Comparison of ENCODE assay signal across 8 cellular contexts in the genomic region with DNA sequence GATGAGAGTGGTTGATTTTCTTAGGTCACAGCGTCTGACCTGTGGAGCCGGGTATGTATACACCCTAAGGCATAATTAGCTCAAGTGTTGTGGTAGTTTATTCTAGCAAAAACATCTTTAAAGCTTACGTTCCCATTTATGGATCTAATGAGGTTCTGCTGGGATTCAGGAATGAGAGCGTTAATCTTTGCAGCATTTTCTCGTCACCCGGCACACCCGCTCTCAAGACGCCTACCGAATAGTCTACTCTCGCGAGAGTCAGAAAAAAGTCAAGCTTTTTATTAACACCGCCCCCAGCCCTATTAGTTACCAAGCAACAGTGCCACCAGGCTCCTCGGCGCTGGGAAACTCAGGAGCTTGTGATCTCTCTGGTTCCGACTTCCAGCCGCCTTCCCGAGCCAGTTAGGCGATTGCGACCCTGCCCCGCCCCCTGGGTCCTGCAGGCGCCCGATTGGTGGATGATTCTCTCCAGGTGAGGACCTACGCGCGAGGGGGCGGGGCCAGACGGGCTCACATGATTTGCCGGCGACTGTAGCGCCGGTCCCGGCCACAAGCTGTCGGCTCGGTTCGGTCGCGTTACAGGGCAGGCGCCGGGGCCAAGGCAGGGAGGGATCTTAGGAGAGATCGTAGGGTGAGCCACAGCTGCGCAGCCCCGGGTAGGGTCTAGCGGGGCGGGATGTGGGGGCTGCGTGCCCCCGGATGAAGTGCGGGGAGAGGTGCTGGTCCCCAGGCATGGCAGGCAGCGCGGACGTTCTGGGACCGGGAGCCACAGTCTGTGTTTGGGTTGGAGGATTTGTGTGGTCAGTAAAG.
DNase-seq lines count a peak whose midpoint lies in the region; ATAC-seq and TF ChIP-seq lines count a peak whose summit lies in the region.

PFKFB2 (plus strand) TSS at position 540 of the 810 bp plus-strand sequence. CDS start 1,443 bp downstream, outside the sequence.

- TF ChIP-seq CTCF in AG04449 (IDR thresholded peaks at IDR 0.05; ENCODE audit: insufficient read depth, low read length, missing control alignments), result no peak

- DNase-seq in AG04449 (ENCODE audit: low read depth, low spot score) (peak; percentile 63), NCI-H226 (peak; percentile 98), cerebellar nuclear complex (lab: John Stamatoyannopoulos, UW) (peak; percentile 88 to 95), iris pigment epithelial cell (ENCODE audit: low read depth) (peak; percentile 93), smooth muscle cell of the brain vasculature (ENCODE audit: low read depth, low spot score) (peak; percentile 77)
- DNase-seq in activated CD4-positive, alpha-beta T cell treated with anti-CD3 and anti-CD28 coated beads for 1 hour, result peak; percentile 90

- CTCF ChIA-PET in AG04449 (lab: Yijun Ruan, JAX), result interaction anchor here (0.8 to 1.9 kb wide), 9 partner anchors 8 to 353 kb away, joined by 3 to 8 read pairs (median 3); no protein-coding TSS in a partner anchor

- POLR2A ChIA-PET in AG04449 (lab: Yijun Ruan, JAX), result interaction anchor here (0.6 kb wide), 1 partner anchor 269 kb away, joined by 3 read pairs; no protein-coding TSS in a partner anchor

- peak within 1 kb of the TSS; percentile 71 for H3K4me3 ChIP-seq in AG04449 (ENCODE audit: low read depth, low read length)

- peak; percentile 82 for ATAC-seq in GM18907 (IDR thresholded peaks at IDR 0.05; ENCODE audit: unreplicated experiment)
- ATAC-seq in HG03135 (IDR thresholded peaks at IDR 0.05; ENCODE audit: unreplicated experiment), result peak; percentile 82

Comparison
In these comparisons a context has a peak if more than half of its experiments do, and no peak if none do; other contexts are left out.
1. Peak in every context shown above with its lines: DNase-seq, ATAC-seq and H3K4me3 ChIP-seq.